Comparison of ENCODE assay signal across 14 cellular contexts in genomic region chr6:158969148-158969547, GRCh38.
"Had no signal": no experiment of that assay in that cellular context is flagged by ENCODE, and none has a peak within 500 bp of the region (broad histone marks: within the 10 kb centered on the region; RNA-seq: fewer than 3 reads in every experiment).

No MANE protein-coding gene starts in this region.

- ATAC-seq: activated CD4-positive, alpha-beta T cell treated with anti-CD3 and anti-CD28 coated beads for 36 hours; activated CD8-positive, alpha-beta T cell treated with anti-CD3 and anti-CD28 coated beads for 36 hours; activated T-cell treated with anti-CD3 and anti-CD28 coated beads, Interleukin-2, amount 50 U/mL, for 72 hours; left lobe of liver; mucosa of descending colon; naive thymus-derived CD4-positive, alpha-beta T cell had no signal

- H3K27ac Mint-ChIP-seq: activated CD4-positive, alpha-beta T cell treated with anti-CD3 and anti-CD28 coated beads for 36 hours; activated CD8-positive, alpha-beta T cell treated with anti-CD3 and anti-CD28 coated beads for 36 hours; activated naive CD8-positive, alpha-beta T cell; naive thymus-derived CD4-positive, alpha-beta T cell had no signal

- H3K27me3 Mint-ChIP-seq: activated CD4-positive, alpha-beta T cell treated with anti-CD3 and anti-CD28 coated beads for 36 hours; activated CD8-positive, alpha-beta T cell treated with anti-CD3 and anti-CD28 coated beads for 36 hours; activated naive CD8-positive, alpha-beta T cell had no signal

- H3K4me3 ChIP-seq: mucosa of descending colon, ovary had no signal

- DNase-seq: activated CD4-positive, alpha-beta T cell treated with anti-CD3 and anti-CD28 coated beads for 36 hours; activated CD8-positive, alpha-beta T cell treated with anti-CD3 and anti-CD28 coated beads for 36 hours; activated gamma-delta T cell; activated T-cell treated with anti-CD3 and anti-CD28 coated beads, Interleukin-2, amount 50 U/mL, for 72 hours; mucosa of descending colon; naive thymus-derived CD4-positive, alpha-beta T cell; ovary; stimulated activated CD4-positive, alpha-beta T cell treated with anti-CD3 and anti-CD28 coated beads, Interleukin-2, amount 100 ng/mL, for 24 hours; WERI-Rb-1 had no signal

- H3K4me1 Mint-ChIP-seq: activated CD4-positive, alpha-beta T cell treated with anti-CD3 and anti-CD28 coated beads for 36 hours had no signal

- H3K27me3 ChIP-seq: ovary had no signal

- H3K27ac ChIP-seq: epithelial cell of prostate, ovary, WERI-Rb-1 had no signal

- H3K36me3 ChIP-seq: ovary, WERI-Rb-1 had no signal

- H3K9me3 ChIP-seq: ovary had no signal

- H3K4me3 Mint-ChIP-seq: activated CD4-positive, alpha-beta T cell treated with anti-CD3 and anti-CD28 coated beads for 36 hours; activated CD8-positive, alpha-beta T cell treated with anti-CD3 and anti-CD28 coated beads for 36 hours; activated naive CD8-positive, alpha-beta T cell; activated T-cell treated with anti-CD3 and anti-CD28 coated beads, Interleukin-2, amount 50 U/mL, for 72 hours; naive thymus-derived CD4-positive, alpha-beta T cell had no signal

- FAIRE-seq: bronchial epithelial cell, islet of Langerhans had no signal
